ENCODE assay signal across 1 cellular context in genomic region chr15:41561777-41562145, GRCh38.
TF ChIP-seq lines count a peak whose summit lies in the region.

No MANE protein-coding gene starts in this region.

TF ChIP-seq in SK-N-SH, 30 proteins besides CTCF, POLR2A, EP300 and RAD21 (continued from another document):
- TF ChIP-seq PBX3 (IDR thresholded peaks at IDR 0.05): no peak
- no peak for TF ChIP-seq JUND (IDR thresholded peaks at IDR 0.05)
- TF ChIP-seq SMC3 (IDR thresholded peaks at IDR 0.05; ENCODE audit: low read depth, low read length): no peak
- TF ChIP-seq MEF2A (IDR thresholded peaks at IDR 0.05; ENCODE audit: borderline replicate concordance, low read depth): no peak
- no peak for TF ChIP-seq MAX (IDR thresholded peaks at IDR 0.05; ENCODE audit: low read depth)
- TF ChIP-seq FOXJ3 (CRISPR knock-in tag; IDR thresholded peaks at IDR 0.05): no peak
- TF ChIP-seq FOSL2 (IDR thresholded peaks at IDR 0.05; ENCODE audit: borderline replicate concordance, low read depth): no peak
- TF ChIP-seq ZBTB33 (IDR thresholded peaks at IDR 0.05; ENCODE audit: borderline replicate concordance, low read depth): no peak
- no peak for TF ChIP-seq TEAD4 (IDR thresholded peaks at IDR 0.05; ENCODE audit: borderline replicate concordance, insufficient read depth)
- TF ChIP-seq TCF12 (IDR thresholded peaks at IDR 0.05): no peak
- TF ChIP-seq POLR2AphosphoS5 (IDR thresholded peaks at IDR 0.05; ENCODE audit: low read depth, low read length): no peak
